In the genomic region with DNA sequence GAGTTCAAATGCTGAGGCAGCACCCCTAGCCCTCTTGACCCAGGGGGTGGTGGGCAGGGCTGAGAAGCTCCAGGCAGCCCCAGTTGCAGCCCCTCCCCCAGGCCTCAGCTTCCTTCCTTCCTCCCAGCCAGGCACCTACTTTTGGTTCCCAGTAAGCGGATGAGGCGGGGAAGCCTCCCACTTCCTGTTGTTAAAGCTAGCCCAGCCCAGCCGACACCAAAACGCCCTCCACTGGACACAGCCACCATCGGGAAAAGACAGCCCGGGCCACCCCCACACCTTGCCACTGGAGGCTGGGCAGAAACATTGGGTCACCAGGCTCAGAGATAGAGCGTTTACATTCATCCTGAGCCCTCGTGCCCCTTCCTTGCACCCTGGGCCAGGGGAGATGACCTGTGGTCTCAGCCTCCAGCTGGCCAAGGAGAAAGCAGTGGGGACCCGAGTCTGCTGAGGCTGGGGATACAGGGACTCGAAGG, we compare ENCODE assay signal across 8 cellular contexts. TPM values are rescaled to one million over a fixed set of nuclear protein-coding genes. Genes with fewer than 3 reads are reported as not detected.
DNase-seq lines count a peak whose midpoint lies in the region.

No MANE protein-coding gene starts in this region.

- peaks cover 2% of the 10 kb centered on the region for H3K4me1 ChIP-seq in urinary bladder (ENCODE audit: insufficient read depth)

- no peaks in the 10 kb centered on the region for H3K36me3 ChIP-seq in urinary bladder (ENCODE audit: insufficient read depth)

- no peaks in the 10 kb centered on the region for H3K9me3 Mint-ChIP-seq in activated naive CD4-positive, alpha-beta T cell treated with anti-CD3 and anti-CD28 coated beads for 36 hours

- peaks cover 52% of the 10 kb centered on the region for H3K4me1 Mint-ChIP-seq in activated naive CD4-positive, alpha-beta T cell treated with anti-CD3 and anti-CD28 coated beads for 36 hours (ENCODE audit: low read depth)

- CTCF ChIA-PET in activated naive CD4-positive, alpha-beta T cell treated with anti-CD3 and anti-CD28 coated beads for 36 hours (lab: Charles Lee), result interaction anchor here (0.8 to 3.9 kb wide), 14 partner anchors 11 to 183 kb away, joined by 3 to 46 read pairs (median 6); partner anchors contain the start of genes PARP3 and POC1A

- WGBS in urinary bladder, result 16% methylated on average over 10 of the region's 10 CpGs

- H3K27me3 Mint-ChIP-seq in activated naive CD4-positive, alpha-beta T cell treated with anti-CD3 and anti-CD28 coated beads for 36 hours (ENCODE audit: low read depth), result no peaks in the 10 kb centered on the region

- H3K4me3 ChIP-seq in urinary bladder (ENCODE audit: low read depth, low read length), result no peak overlapping the region

- H3K27ac Mint-ChIP-seq in activated naive CD4-positive, alpha-beta T cell treated with anti-CD3 and anti-CD28 coated beads for 36 hours, result peak overlapping the region; percentile 96

- peak overlapping the region; percentile 88 for H3K4me3 Mint-ChIP-seq in activated naive CD4-positive, alpha-beta T cell treated with anti-CD3 and anti-CD28 coated beads for 36 hours

- DNase-seq in ELR (ENCODE audit: low read depth), result peak; percentile 90
- DNase-seq in NOMO-1 (lab: John Stamatoyannopoulos, UW; ENCODE audit: unreplicated experiment in 2 of 2), result peak; percentile 36 to 59
- peak; percentile 77 for DNase-seq in activated naive CD4-positive, alpha-beta T cell treated with anti-CD3 and anti-CD28 coated beads for 36 hours
- peak; percentile 29 for DNase-seq in germinal center (ENCODE audit: low spot score)
- peak in 53 of 56 donors; percentile 36 to 84 (median 68) for DNase-seq in nucleus accumbens (lab: John Stamatoyannopoulos, UW)
- no peak for DNase-seq in NCI-H446 treated with DMSO at 0.1 percent for 48 hours (lab: John Stamatoyannopoulos, UW)
- no peak for DNase-seq in NCI-H1417 treated with DMSO at 0.1 percent for 48 hours (lab: John Stamatoyannopoulos, UW)

- peaks cover 15% of the 10 kb centered on the region for H3K36me3 Mint-ChIP-seq in activated naive CD4-positive, alpha-beta T cell treated with anti-CD3 and anti-CD28 coated beads for 36 hours (ENCODE audit: low read depth)

- H3K27ac ChIP-seq in urinary bladder (ENCODE audit: low read depth), result peak overlapping the region; percentile 85

- intact Hi-C loops in activated naive CD4-positive, alpha-beta T cell treated with anti-CD3 and anti-CD28 coated beads for 36 hours (cut with micrococcal nuclease), result loop anchor here (1.0 to 10.0 kb wide), 7 partner anchors 52 to 1458 kb away; partner anchors contain the start of genes GNL3, PARP3, PBRM1 and TLR9

RNA-seq across cellular contexts. Expression of gene DUSP7, which starts 3.5 kb away (rescaled TPM):
- total RNA-seq in activated naive CD4-positive, alpha-beta T cell treated with anti-CD3 and anti-CD28 coated beads for 36 hours, result 1 to 10 TPM; 8.2 to 9.1 TPM
- 8.2 TPM for total RNA-seq in urinary bladder
- polyA plus RNA-seq in urinary bladder, result 14.3 TPM

RNA-seq across cellular contexts. Expression of gene RPL29, which starts 57.2 kb away (rescaled TPM):
- total RNA-seq in activated naive CD4-positive, alpha-beta T cell treated with anti-CD3 and anti-CD28 coated beads for 36 hours, result 1,000 to 10,000 TPM; 1,927 to 1,957 TPM
- 623 TPM for total RNA-seq in urinary bladder
- polyA plus RNA-seq in urinary bladder, result 1,824 TPM

Comparison
In these comparisons a context has a peak if more than half of its experiments do, and no peak if none do; other contexts are left out.
1. DNase-seq: peak in ELR (single experiment), NOMO-1 (2 of 2), activated naive CD4-positive, alpha-beta T cell treated with anti-CD3 and anti-CD28 coated beads for 36 hours (single experiment), germinal center (single experiment) and nucleus accumbens (53 of 56); none in NCI-H446 treated with DMSO at 0.1 percent for 48 hours (single experiment) and NCI-H1417 treated with DMSO at 0.1 percent for 48 hours (single experiment).